In genomic region chr11:64249563-64250405, GRCh38 we compare ENCODE assay signal across 13 cellular contexts. TPM values are rescaled to one million over a fixed set of nuclear protein-coding genes. Genes with fewer than 3 reads are reported as not detected.
DNase-seq lines count a peak whose midpoint lies in the region; ATAC-seq, FAIRE-seq and TF ChIP-seq lines count a peak whose summit lies in the region.
"Had no signal": no experiment of that assay in that cellular context is flagged by ENCODE, and none has a peak within 500 bp of the region (broad histone marks: within the 10 kb centered on the region; RNA-seq: fewer than 3 reads in every experiment).

No MANE protein-coding gene starts in this region.

- peaks cover 18% of the 10 kb centered on the region for H3K4me1 Mint-ChIP-seq in T-helper 17 cell

- TF ChIP-seq CTCF in A549 (IDR thresholded peaks at IDR 0.05) = no peak

- H2BK12ac ChIP-seq in trophoblast cell (ENCODE audit: low read length) = no peak overlapping the region

- TF ChIP-seq RAD21 in A549 (conservative IDR thresholded peaks at IDR 0.05 in 1 of 2, IDR thresholded peaks at IDR 0.05 in 1 of 2) = no peak

- H3K36me3 ChIP-seq in H7 (replicated peaks; ENCODE audit: control insufficient read depth, insufficient read depth, low read length) (no peaks in the 10 kb centered on the region; the same call in 1 of the 2 replicates), iPS-20b (ENCODE audit: insufficient read depth, low read depth, low read length) (peaks cover 9% of the 10 kb centered on the region), trophoblast cell (ENCODE audit: control insufficient read depth in 1 of 2, insufficient read depth in 2 of 2, low read length in 2 of 2) (peaks cover 9 to 17% of the 10 kb centered on the region in 2 experiments)

- no peak overlapping the region for H3K23ac ChIP-seq in trophoblast cell (ENCODE audit: low read length)

- no peak overlapping the region for H4K12ac ChIP-seq in trophoblast cell (ENCODE audit: low read depth, low read length)

- no peak overlapping the region for H4K91ac ChIP-seq in trophoblast cell (ENCODE audit: low read depth, low read length)

- H2BK120ac ChIP-seq in trophoblast cell (ENCODE audit: insufficient read depth, low read length, poor library complexity) = no peak overlapping the region

- H4K8ac ChIP-seq in trophoblast cell (ENCODE audit: low read depth, low read length) = no peak overlapping the region

- no peaks in the 10 kb centered on the region for H3K27me3 ChIP-seq in H7 (ENCODE audit: control insufficient read depth, insufficient read depth, low read length)
- no peaks in the 10 kb centered on the region for H3K27me3 ChIP-seq in iPS-20b (ENCODE audit: insufficient read depth, low read length)
- H3K27me3 ChIP-seq in trophoblast cell (ENCODE audit: insufficient read depth, low read length) = no peaks in the 10 kb centered on the region

- no peak overlapping the region for H3K4ac ChIP-seq in trophoblast cell (ENCODE audit: low read depth, low read length)

- 77% methylated on average over 7 of the region's 8 CpGs for WGBS in A549 (ENCODE audit: missing lambda C conversion rate)
- no CpG with 5 or more reads among the region's 8 CpGs for WGBS in trophoblast cell (ENCODE audit: extremely low coverage, insufficient coverage, insufficient read length)

- peak overlapping the region; percentile 80; the same call in 1 of the 2 replicates for H3K9ac ChIP-seq in iPS-20b (ENCODE audit: low read depth, low read length)
- H3K9ac ChIP-seq in trophoblast cell (ENCODE audit: low read length) = no peak overlapping the region

- H3K4me3 ChIP-seq in A549 = no peak overlapping the region
- peak overlapping the region; percentile 70; the same call in 1 of the 2 replicates for H3K4me3 ChIP-seq in H7 (ENCODE audit: insufficient read depth, low read depth, low read length)
- H3K4me3 ChIP-seq in iPS-20b (ENCODE audit: low read length) = peak overlapping the region; percentile 62; the same call in 1 of the 2 replicates
- H3K4me3 ChIP-seq in trophoblast cell (ENCODE audit: low read depth, low read length) = no peak overlapping the region
- H3K4me3 ChIP-seq: lung had no signal

- H3K4me2 ChIP-seq in A549 (no peak overlapping the region), trophoblast cell (ENCODE audit: low read length) (no peak overlapping the region)

- no peak for FAIRE-seq in A549 (lab: Jason Lieb, UNC)
- FAIRE-seq: bronchial epithelial cell had no signal

- H3K79me2 ChIP-seq in trophoblast cell (ENCODE audit: control insufficient read depth, insufficient read depth, low read length, poor library complexity) = peaks cover 24% of the 10 kb centered on the region

- no peak overlapping the region for H3K27ac Mint-ChIP-seq in T-helper 17 cell

- no peak overlapping the region for H2AK5ac ChIP-seq in trophoblast cell (ENCODE audit: low read length)

- no peak overlapping the region for H2BK5ac ChIP-seq in trophoblast cell (ENCODE audit: low read depth, low read length, poor library complexity)

- no peaks in the 10 kb centered on the region for H3K36me3 Mint-ChIP-seq in T-helper 17 cell (ENCODE audit: low read depth)

- no peaks in the 10 kb centered on the region for H3K27me3 Mint-ChIP-seq in T-helper 17 cell

- H3K4me3 Mint-ChIP-seq in T-helper 17 cell = peak overlapping the region; percentile 43

- TF ChIP-seq POLR2A in A549 (IDR thresholded peaks at IDR 0.05; ENCODE audit: low read length) = no peak

- CTCF ChIA-PET in A549 (lab: Yijun Ruan, JAX) = interaction anchor here (1.0 to 12.2 kb wide), 18 partner anchors 7 to 105 kb away, joined by 3 to 220 read pairs (median 11); partner anchors contain the start of genes BAD, CATSPERZ, ESRRA and FERMT3

- H3K27ac ChIP-seq in A549 (peak overlapping the region in 1 of 2 experiments; percentile 94; a peak in 1 of 6 replicates), iPS-20b (ENCODE audit: low read length) (peak overlapping the region; percentile 95), trophoblast cell (ENCODE audit: low read depth, low read length) (no peak overlapping the region)

- no peaks in the 10 kb centered on the region for H3K9me3 ChIP-seq in A549
- H3K9me3 ChIP-seq in T-helper 17 cell (ENCODE audit: control insufficient read depth, low read length, poor library complexity, severe bottlenecking) = no peaks in the 10 kb centered on the region
- H3K9me3 ChIP-seq in iPS-20b (ENCODE audit: insufficient read depth, low read depth, low read length) = no peaks in the 10 kb centered on the region
- H3K9me3 ChIP-seq in trophoblast cell (ENCODE audit: insufficient read depth, low read depth, low read length) = peaks cover 4% of the 10 kb centered on the region

- TF ChIP-seq EP300 in A549 (IDR thresholded peaks at IDR 0.05) = no peak

- no peak overlapping the region for H2AFZ ChIP-seq in trophoblast cell (ENCODE audit: insufficient read depth, low read length, poor library complexity)

- H3K14ac ChIP-seq in trophoblast cell (ENCODE audit: low read length) = no peak overlapping the region

- H3K18ac ChIP-seq in trophoblast cell (ENCODE audit: low read length) = no peak overlapping the region

- no peak for ATAC-seq in A549
- ATAC-seq in T-helper 17 cell = no peak

- H3K79me1 ChIP-seq in trophoblast cell (ENCODE audit: low read length) = peaks cover 38% of the 10 kb centered on the region

- no peak for DNase-seq in A549 (ENCODE audit: low read depth in 1 of 2, low spot score in 1 of 2)
- peak; percentile 84 for DNase-seq in H7
- no peak for DNase-seq in T-helper 17 cell
- DNase-seq in trophoblast cell = no peak
- no peak for DNase-seq in DMS114 treated with DMSO at 0.1 percent for 48 hours (lab: John Stamatoyannopoulos, UW; ENCODE audit: unreplicated experiment)
- no peak for DNase-seq in NK-92 treated with Interleukin-12 subunit alpha and Interleukin-12 subunit beta, amount 100 ng/mL, for 24 hours (lab: John Stamatoyannopoulos, UW)
- DNase-seq in GM03348 (ENCODE audit: low spot score) = no peak
- DNase-seq: AML-193; hippocampal formation; stimulated activated CD4-positive, alpha-beta T cell treated with anti-CD3 and anti-CD28 coated beads, Interleukin-4, amount 100 ng/mL, for 24 hours had no signal

- POLR2A ChIA-PET in A549 (lab: Yijun Ruan, JAX) = interaction anchor here (0.8 to 1.6 kb wide), 4 partner anchors 9 to 64 kb away, joined by 3 to 5 read pairs (median 4); partner anchors contain the start of genes FKBP2 and STIP1

- H3K4me1 ChIP-seq in A549 (peaks cover 32% of the 10 kb centered on the region), iPS-20b (ENCODE audit: insufficient read depth, low read length) (peaks cover 28% of the 10 kb centered on the region), trophoblast cell (ENCODE audit: control insufficient read depth in 1 of 2, insufficient read depth in 2 of 2, low read length in 2 of 2) (peaks cover 15 to 25% of the 10 kb centered on the region in 2 experiments)

RNA-seq across cellular contexts. Expression of gene PLCB3, which starts 1.5 kb away (rescaled TPM):
- polyA plus RNA-seq in A549 (2011; rRNA removed) = 8.8 and 9.9 TPM in 2 replicates
- polyA plus RNA-seq in A549 (2012; cell fraction: cytosol; rRNA removed) = 22.3 and 28.0 TPM in 2 replicates
- polyA plus RNA-seq in A549 (2012; cell fraction: nucleus; rRNA removed) = 55.6 and 59.6 TPM in 2 replicates
- 19.2 to 21.3 TPM (median 21.2 TPM) in 3 replicates for polyA plus RNA-seq in A549 (2017; fragmentation: RNase III; extraction: RNeasy Plus Mini Kit Qiagen cat#74134 plus additional on column Dnase treatment)
- 17.1 and 22.3 TPM in 2 replicates for polyA minus RNA-seq in A549 (2011; rRNA and poly(A)+ RNA removed)
- 70.0 and 87.0 TPM in 2 replicates for total RNA-seq in H7 (2014; rRNA removed; shearing (Covaris generic))
- 1 to 10 TPM; 5.9 TPM for total RNA-seq in T-helper 17 cell
- 26.2 and 26.8 TPM in 2 replicates for polyA plus RNA-seq in trophoblast cell (2013)

RNA-seq across cellular contexts. Expression of gene PPP1R14B, which starts 3.0 kb away (rescaled TPM):
- polyA plus RNA-seq in A549 (2011; rRNA removed) (129 and 154 TPM in 2 replicates), A549 (2017; fragmentation: RNase III; extraction: RNeasy Plus Mini Kit Qiagen cat#74134 plus additional on column Dnase treatment) (152 to 155 TPM (median 152 TPM) in 3 replicates)
- polyA plus RNA-seq in A549 (2012; cell fraction: cytosol; rRNA removed) = 385 and 411 TPM in 2 replicates
- polyA plus RNA-seq in A549 (2012; cell fraction: nucleus; rRNA removed) = 243 and 262 TPM in 2 replicates
- 77.8 and 94.5 TPM in 2 replicates for polyA minus RNA-seq in A549 (2011; rRNA and poly(A)+ RNA removed)
- total RNA-seq in H7 (2014; rRNA removed; shearing (Covaris generic)) = 461 and 540 TPM in 2 replicates
- 10 to 100 TPM; 38.7 to 48.2 TPM for total RNA-seq in T-helper 17 cell
- 390 and 396 TPM in 2 replicates for polyA plus RNA-seq in trophoblast cell (2013)

RNA-seq across cellular contexts. Expression of gene FKBP2, which starts 8.9 kb away (rescaled TPM):
- polyA plus RNA-seq in A549 (2011; rRNA removed) (40.5 and 41.4 TPM in 2 replicates), A549 (2017; fragmentation: RNase III; extraction: RNeasy Plus Mini Kit Qiagen cat#74134 plus additional on column Dnase treatment) (131 to 142 TPM (median 136 TPM) in 3 replicates)
- 114 and 125 TPM in 2 replicates for polyA plus RNA-seq in A549 (2012; cell fraction: cytosol; rRNA removed)
- 54.1 and 55.7 TPM in 2 replicates for polyA plus RNA-seq in A549 (2012; cell fraction: nucleus; rRNA removed)
- 27.7 and 31.9 TPM in 2 replicates for polyA minus RNA-seq in A549 (2011; rRNA and poly(A)+ RNA removed)
- 62.0 and 63.8 TPM in 2 replicates for total RNA-seq in H7 (2014; rRNA removed; shearing (Covaris generic))
- 10 to 100 TPM; 27.4 to 29.1 TPM for total RNA-seq in T-helper 17 cell
- 78.2 and 80.2 TPM in 2 replicates for polyA plus RNA-seq in trophoblast cell (2013)

RNA-seq across cellular contexts. Expression of gene VEGFB, which starts 15.4 kb away (rescaled TPM):
- 6.8 and 10.9 TPM in 2 replicates for polyA plus RNA-seq in A549 (2011; rRNA removed)
- 21.9 and 26.1 TPM in 2 replicates for polyA plus RNA-seq in A549 (2012; cell fraction: cytosol; rRNA removed)
- 10.8 and 17.3 TPM in 2 replicates for polyA plus RNA-seq in A549 (2012; cell fraction: nucleus; rRNA removed)
- 24.6 to 26.7 TPM (median 26.5 TPM) in 3 replicates for polyA plus RNA-seq in A549 (2017; fragmentation: RNase III; extraction: RNeasy Plus Mini Kit Qiagen cat#74134 plus additional on column Dnase treatment)
- polyA minus RNA-seq in A549 (2011; rRNA and poly(A)+ RNA removed) = 7.2 and 9.9 TPM in 2 replicates
- total RNA-seq in H7 (2014; rRNA removed; shearing (Covaris generic)) = 17.6 and 22.4 TPM in 2 replicates
- 10 to 100 TPM; 44.9 to 48.3 TPM for total RNA-seq in T-helper 17 cell
- 76.2 and 77.7 TPM in 2 replicates for polyA plus RNA-seq in trophoblast cell (2013)

RNA-seq across cellular contexts. Expression of gene DNAJC4, which starts 19.4 kb away (rescaled TPM):
- polyA plus RNA-seq in A549 (2011; rRNA removed) (8.9 and 9.8 TPM in 2 replicates), A549 (2017; fragmentation: RNase III; extraction: RNeasy Plus Mini Kit Qiagen cat#74134 plus additional on column Dnase treatment) (12.6 to 16.6 TPM (median 16.2 TPM) in 3 replicates)
- polyA plus RNA-seq in A549 (2012; cell fraction: cytosol; rRNA removed) = 10.6 and 16.8 TPM in 2 replicates
- polyA plus RNA-seq in A549 (2012; cell fraction: nucleus; rRNA removed) = 21.2 and 25.0 TPM in 2 replicates
- 6.9 and 10.5 TPM in 2 replicates for polyA minus RNA-seq in A549 (2011; rRNA and poly(A)+ RNA removed)
- 12.0 and 18.0 TPM in 2 replicates for total RNA-seq in H7 (2014; rRNA removed; shearing (Covaris generic))
- total RNA-seq in T-helper 17 cell = 10 to 100 TPM; 29.0 to 35.0 TPM
- polyA plus RNA-seq in trophoblast cell (2013) = 32.7 and 35.1 TPM in 2 replicates

Comparison
In these comparisons a context has a peak if more than half of its experiments do, and no peak if none do; other contexts are left out.
1. H3K4me3 ChIP-seq: peak in H7 (single experiment) and iPS-20b (single experiment); none in A549 (single experiment) and trophoblast cell (single experiment).
2. RNA of gene PLCB3, which starts 1.5 kb away (total RNA-seq): 70.0 to 87.0 TPM in H7; 5.9 TPM in T-helper 17 cell; every median in the first group is over 10 times any median in the second.